In genomic region chr19:45071545-45071938, GRCh38 we compare ENCODE assay signal across 18 cellular contexts. TPM values are rescaled to one million over a fixed set of nuclear protein-coding genes. Genes with fewer than 3 reads are reported as not detected.
DNase-seq lines count a peak whose midpoint lies in the region; ATAC-seq and TF ChIP-seq lines count a peak whose summit lies in the region.
"Had no signal": no experiment of that assay in that cellular context is flagged by ENCODE, and none has a peak within 500 bp of the region (broad histone marks: within the 10 kb centered on the region; RNA-seq: fewer than 3 reads in every experiment).

No MANE protein-coding gene starts in this region.

- intact Hi-C loops in OCI-LY7 (cut with micrococcal nuclease; ENCODE audit: unreplicated experiment) = no loop called here

- H2BK12ac ChIP-seq in neuronal stem cell (ENCODE audit: low read length) = no peak overlapping the region

- H3K4me3 ChIP-seq in DOHH2 (ENCODE audit: low read length) = no peak overlapping the region
- H3K4me3 ChIP-seq in OCI-LY7 (ENCODE audit: low read depth, low read length, poor library complexity, severe bottlenecking) = peak overlapping the region; percentile 85
- no peak overlapping the region for H3K4me3 ChIP-seq in neuronal stem cell (ENCODE audit: low read length in 2 of 2)
- H3K4me3 ChIP-seq: SJSA1 had no signal

- H2BK5ac ChIP-seq in neuronal stem cell (ENCODE audit: low read length) = no peak overlapping the region

- H3K79me2 ChIP-seq in DOHH2 (ENCODE audit: control insufficient read depth, low read length) (peaks cover 64% of the 10 kb centered on the region), OCI-LY7 (ENCODE audit: insufficient read depth, low read depth, low read length) (peaks cover 36% of the 10 kb centered on the region)

- H3K9ac ChIP-seq in neuronal stem cell (ENCODE audit: low read depth, low read length, poor library complexity) = no peak overlapping the region
- H3K9ac ChIP-seq: KMS-11 had no signal

- H3K27me3 ChIP-seq in DOHH2 (ENCODE audit: control insufficient read depth, low read length) (no peaks in the 10 kb centered on the region), neuronal stem cell (ENCODE audit: control insufficient read depth in 3 of 3, insufficient read depth in 3 of 3, low read depth in 1 of 3, low read length in 3 of 3) (peaks cover 5 to 18% (median 9%) of the 10 kb centered on the region in 3 experiments)
- H3K27me3 ChIP-seq: SJSA1 had no signal

- no peak overlapping the region for H3K4ac ChIP-seq in neuronal stem cell (ENCODE audit: low read length)

- no peak overlapping the region for H3K18ac ChIP-seq in neuronal stem cell (ENCODE audit: low read length)

- DNase-seq in OCI-LY7 (ENCODE audit: low spot score) (peak; percentile 34), neuronal stem cell (ENCODE audit: low spot score) (no peak)
- DNase-seq in central memory CD4-positive, alpha-beta T cell = no peak
- DNase-seq in stimulated activated CD4-positive, alpha-beta T cell treated with anti-CD3 and anti-CD28 coated beads, Interleukin-4, amount 100 ng/mL, for 24 hours = no peak
- DNase-seq: DMS 273 treated with DMSO at 0.1 percent for 48 hours, EL, HCEC 1CT, NCI-H1048, NCI-H1436 treated with DMSO at 0.1 percent for 48 hours, NCI-H2029 treated with DMSO at 0.1 percent for 48 hours, NCI-H2171 treated with DMSO at 0.1 percent for 48 hours, NCI-H446 treated with DMSO at 0.1 percent for 48 hours, PC-3 had no signal

- no peak overlapping the region for H3K14ac ChIP-seq in neuronal stem cell (ENCODE audit: low read length)

- H3K9me3 ChIP-seq in DOHH2 (ENCODE audit: control insufficient read depth, insufficient read depth, low read length) (no peaks in the 10 kb centered on the region), OCI-LY7 (ENCODE audit: low read length) (no peaks in the 10 kb centered on the region), neuronal stem cell (replicated peaks in 1 of 2; ENCODE audit: control insufficient read depth in 2 of 2, insufficient read depth in 1 of 2, low read depth in 1 of 2, low read length in 2 of 2) (no peaks in the 10 kb centered on the region)
- H3K9me3 ChIP-seq: SJSA1 had no signal

- H4K8ac ChIP-seq in neuronal stem cell (ENCODE audit: low read depth, low read length) = no peak overlapping the region

- H2AFZ ChIP-seq in OCI-LY7 (ENCODE audit: low read length) (no peak overlapping the region), neuronal stem cell (ENCODE audit: low read length) (no peak overlapping the region)

- peaks cover 85% of the 10 kb centered on the region for H3K36me3 ChIP-seq in DOHH2 (ENCODE audit: control insufficient read depth, low read length)
- H3K36me3 ChIP-seq in OCI-LY7 (ENCODE audit: insufficient read depth, low read length) = peaks cover 84% of the 10 kb centered on the region
- peaks cover 27 to 48% of the 10 kb centered on the region in 2 donors for H3K36me3 ChIP-seq in neuronal stem cell (replicated peaks in 1 of 2; ENCODE audit: control insufficient read depth in 2 of 2, insufficient read depth in 2 of 2, low read length in 2 of 2)

- no peak overlapping the region for H4K91ac ChIP-seq in neuronal stem cell (ENCODE audit: low read depth, low read length, poor library complexity)

- no peak overlapping the region for H2AK5ac ChIP-seq in neuronal stem cell (ENCODE audit: low read depth, low read length)

- H2BK15ac ChIP-seq in neuronal stem cell (ENCODE audit: low read length) = no peak overlapping the region

- H4K20me1 ChIP-seq in DOHH2 (ENCODE audit: control insufficient read depth, insufficient read depth, low read depth, low read length) = peaks cover 14% of the 10 kb centered on the region
- H4K20me1 ChIP-seq in OCI-LY7 (ENCODE audit: insufficient read depth, low read length) = peaks cover 3% of the 10 kb centered on the region; the same call in 1 of the 2 replicates

- H3K4me1 ChIP-seq in DOHH2 (ENCODE audit: control insufficient read depth, low read length) (peaks cover 50% of the 10 kb centered on the region), OCI-LY7 (ENCODE audit: insufficient read depth, low read length, poor library complexity, severe bottlenecking) (peaks cover 48% of the 10 kb centered on the region), neuronal stem cell (ENCODE audit: control insufficient read depth in 2 of 2, insufficient read depth in 1 of 2, low read depth in 1 of 2, low read length in 2 of 2) (peaks cover 6 to 10% of the 10 kb centered on the region in 2 donors)

- H3K79me1 ChIP-seq in neuronal stem cell (ENCODE audit: low read depth, low read length) = peaks cover 8% of the 10 kb centered on the region

- H2BK120ac ChIP-seq in neuronal stem cell (ENCODE audit: low read depth, low read length) = no peak overlapping the region

- TF ChIP-seq CTCF in DOHH2 (IDR thresholded peaks at IDR 0.05; ENCODE audit: low read depth, low read length, poor library complexity, severe bottlenecking) (no peak), OCI-LY7 (conservative IDR thresholded peaks at IDR 0.05; ENCODE audit: low read length) (no peak)

- peaks cover 22% of the 10 kb centered on the region for H3F3A ChIP-seq in DOHH2 (ENCODE audit: control insufficient read depth, insufficient read depth)

- no CpG with 5 or more reads among the region's 25 CpGs for WGBS in neuronal stem cell (ENCODE audit: extremely low coverage in 2 of 2, insufficient read length in 2 of 2, insufficient replicate concordance in 1 of 2), 2 donors

- CTCF ChIA-PET in OCI-LY7 (lab: Charles Lee; ENCODE audit: unreplicated experiment) = interaction anchor here (0.5 kb wide), 1 partner anchor 66 kb away, joined by 8 read pairs; no protein-coding TSS in a partner anchor

- POLR2A ChIA-PET in OCI-LY7 (lab: Charles Lee) = no interaction called here

- ATAC-seq in GM21576 (IDR thresholded peaks at IDR 0.05; ENCODE audit: unreplicated experiment) = no peak
- ATAC-seq: PC-3 had no signal

- no peaks in the 10 kb centered on the region for H3K9me2 ChIP-seq in DOHH2 (replicated peaks; ENCODE audit: control insufficient read depth, low read length)
- H3K9me2 ChIP-seq in OCI-LY7 (ENCODE audit: insufficient read depth, low read length) = no peaks in the 10 kb centered on the region

- H3K4me2 ChIP-seq in DOHH2 (ENCODE audit: low read length) = 0 out of 2 replicates have a peak overlapping the region, but pooled peaks have one; percentile 8
- H3K4me2 ChIP-seq in OCI-LY7 (ENCODE audit: low read length) = peak overlapping the region; percentile 100
- H3K4me2 ChIP-seq in neuronal stem cell (ENCODE audit: insufficient read depth, low read length, poor library complexity, severe bottlenecking) = no peak overlapping the region
- H3K4me2 ChIP-seq: KMS-11 had no signal

- peak overlapping the region; percentile 80 for H3K23ac ChIP-seq in neuronal stem cell (ENCODE audit: low read depth, low read length, poor library complexity)

- no TSS peak for BruUV-seq in OCI-LY7 (replicated peaks; lab: Mats Ljungman, UMichigan)

- no peak overlapping the region for H3K27ac ChIP-seq in DOHH2 (ENCODE audit: low read depth, low read length)
- H3K27ac ChIP-seq in OCI-LY7 (ENCODE audit: low read depth, low read length, poor library complexity, severe bottlenecking) = peak overlapping the region; percentile 88
- H3K27ac ChIP-seq in neuronal stem cell (replicated peaks; ENCODE audit: low read length) = no peak overlapping the region
- H3K27ac ChIP-seq: KMS-11, SJSA1 had no signal

RNA-seq across cellular contexts. Expression of gene ZNF296, which starts 4.7 kb away (rescaled TPM):
- total RNA-seq in OCI-LY7 (2014; rRNA removed; shearing (Covaris generic)) = 10.6 and 13.5 TPM in 2 replicates
- total RNA-seq in OCI-LY7 (2022) = 31.4 and 31.6 TPM in 2 replicates
- 1.2 TPM for polyA plus RNA-seq in neuronal stem cell (2013, experiment 1 of 2)
- 1.0 TPM for polyA plus RNA-seq in neuronal stem cell (2013, experiment 2 of 2)
- total RNA-seq: M059J, SJSA1 had no signal

RNA-seq across cellular contexts. Expression of gene GEMIN7, which starts 7.5 kb away (rescaled TPM):
- total RNA-seq in OCI-LY7 (2014; rRNA removed; shearing (Covaris generic)) = 45.2 and 60.0 TPM in 2 replicates
- total RNA-seq in OCI-LY7 (2022) = 38.8 and 46.3 TPM in 2 replicates
- 19.2 TPM for polyA plus RNA-seq in neuronal stem cell (2013, experiment 1 of 2)
- polyA plus RNA-seq in neuronal stem cell (2013, experiment 2 of 2) = 18.7 TPM

RNA-seq across cellular contexts. Expression of gene PPP1R37, which starts 21.4 kb away (rescaled TPM):
- 35.5 and 48.6 TPM in 2 replicates for total RNA-seq in OCI-LY7 (2014; rRNA removed; shearing (Covaris generic))
- 24.7 and 27.7 TPM in 2 replicates for total RNA-seq in OCI-LY7 (2022)
- polyA plus RNA-seq in neuronal stem cell (2013, experiment 1 of 2) = 15.6 TPM
- 15.8 TPM for polyA plus RNA-seq in neuronal stem cell (2013, experiment 2 of 2)

RNA-seq across cellular contexts. Expression of gene CLASRP, which starts 32.7 kb away (rescaled TPM):
- total RNA-seq in OCI-LY7 (2014; rRNA removed; shearing (Covaris generic)) = 142 and 152 TPM in 2 replicates
- total RNA-seq in OCI-LY7 (2022) = 166 and 181 TPM in 2 replicates
- 37.0 TPM for polyA plus RNA-seq in neuronal stem cell (2013, experiment 1 of 2)
- polyA plus RNA-seq in neuronal stem cell (2013, experiment 2 of 2) = 35.8 TPM
